In genomic region chr4:124028172-124028571, GRCh38 we compare ENCODE assay signal across 21 cellular contexts.
DNase-seq lines count a peak whose midpoint lies in the region; ATAC-seq and TF ChIP-seq lines count a peak whose summit lies in the region.
"Had no signal": no experiment of that assay in that cellular context is flagged by ENCODE, and none has a peak within 500 bp of the region (broad histone marks: within the 10 kb centered on the region; RNA-seq: fewer than 3 reads in every experiment).

No MANE protein-coding gene starts in this region.

- H3K36me3 ChIP-seq in right atrium auricular region (no peaks in the 10 kb centered on the region), gastrocnemius medialis (no peaks in the 10 kb centered on the region)
- H3K36me3 ChIP-seq: esophagus squamous epithelium, pancreas, spleen had no signal

- in situ Hi-C loops in gastrocnemius medialis (cut with MboI; ENCODE audit: low sequenced_read_pairs in 4 of 4), result loop anchor here in 1 of 4 donors (10.0 kb wide), 1 partner anchor 623 kb away; no protein-coding TSS in a partner anchor

- H3K9me3 ChIP-seq in right atrium auricular region (no peaks in the 10 kb centered on the region), gastrocnemius medialis (no peaks in the 10 kb centered on the region)
- H3K9me3 ChIP-seq: esophagus squamous epithelium, mucosa of descending colon, pancreas, spleen, tibial nerve had no signal

- H3K4me1 ChIP-seq in right atrium auricular region (peaks cover 0 to 16% of the 10 kb centered on the region in 2 donors), gastrocnemius medialis (peaks cover 14 to 16% of the 10 kb centered on the region in 2 donors)
- H3K4me1 ChIP-seq: pancreas, spleen had no signal

- ATAC-seq in gastrocnemius medialis (no peak), GM21447 (IDR thresholded peaks at IDR 0.05; ENCODE audit: unreplicated experiment) (no peak)
- ATAC-seq: mucosa of descending colon, pancreas had no signal

- DNase-seq in NCI-H82 (lab: John Stamatoyannopoulos, UW) (peak; percentile 33), astrocyte of the hippocampus (ENCODE audit: low read depth, low spot score) (peak; percentile 25), right atrium auricular region (ENCODE audit: low spot score) (no peak), gastrocnemius medialis (no peak), posterior cingulate gyrus (no peak), NCI-H1417 (lab: John Stamatoyannopoulos, UW) (no peak), GM03348 (ENCODE audit: low spot score) (no peak)
- DNase-seq: activated CD4-positive, alpha-beta T cell treated with anti-CD3 and anti-CD28 coated beads, Interleukin-2, amount 10 ng/mL, durations not matched to agents 7 days and 5 days; activated naive CD4-positive, alpha-beta T cell treated with anti-CD3 and anti-CD28 coated beads, Interleukin-2, amount 10 ng/mL, durations not matched to agents 7 days and 5 days; dorsolateral prefrontal cortex; esophagus squamous epithelium; GF-D8; hypothalamus; mucosa of descending colon; NCI-H2029 treated with DMSO at 0.1 percent for 48 hours; NCI-H526 treated with DMSO at 0.1 percent for 48 hours; pancreas; spleen; SW 1271 had no signal

- intact Hi-C loops in gastrocnemius medialis (cut with DNase I; ENCODE audit: low total_unique reads), result loop anchor here (5.0 to 10.0 kb wide), 2 partner anchors 241 to 633 kb away; partner anchors contain the start of gene SPRY1
- intact Hi-C loops in posterior cingulate gyrus (cut with DNase I), result no loop called here

- H3K4me3 ChIP-seq in right atrium auricular region (no peak overlapping the region), gastrocnemius medialis (no peak overlapping the region)
- H3K4me3 ChIP-seq: dorsolateral prefrontal cortex, esophagus squamous epithelium, mucosa of descending colon, pancreas, spleen, tibial nerve had no signal

- no peak for TF ChIP-seq POLR2A in gastrocnemius medialis (IDR thresholded peaks at IDR 0.05)

- H3K27me3 ChIP-seq in right atrium auricular region (no peaks in the 10 kb centered on the region), gastrocnemius medialis (no peaks in the 10 kb centered on the region)
- H3K27me3 ChIP-seq: dorsolateral prefrontal cortex, esophagus squamous epithelium, pancreas, spleen, tibial nerve had no signal

- TF ChIP-seq CTCF in right atrium auricular region (IDR thresholded peaks at IDR 0.05) (no peak), gastrocnemius medialis (IDR thresholded peaks at IDR 0.05 in 4 of 5, conservative IDR thresholded peaks at IDR 0.05 in 1 of 5) (no peak)

- H3K27ac ChIP-seq in right atrium auricular region (peak overlapping the region; percentile 26 to 51), gastrocnemius medialis (peak overlapping the region; percentile 8 to 58 (median 27))
- H3K27ac ChIP-seq: dorsolateral prefrontal cortex, pancreas, spleen had no signal

Comparison
In these comparisons a context has a peak if more than half of its experiments do, and no peak if none do; other contexts are left out.
1. DNase-seq: peak in NCI-H82 (single experiment) and astrocyte of the hippocampus (single experiment); none in right atrium auricular region (single experiment), gastrocnemius medialis (0 of 2), posterior cingulate gyrus (0 of 10), NCI-H1417 (0 of 3) and GM03348 (single experiment).